Comparison of ENCODE assay signal across 1 cellular context in the genomic region with DNA sequence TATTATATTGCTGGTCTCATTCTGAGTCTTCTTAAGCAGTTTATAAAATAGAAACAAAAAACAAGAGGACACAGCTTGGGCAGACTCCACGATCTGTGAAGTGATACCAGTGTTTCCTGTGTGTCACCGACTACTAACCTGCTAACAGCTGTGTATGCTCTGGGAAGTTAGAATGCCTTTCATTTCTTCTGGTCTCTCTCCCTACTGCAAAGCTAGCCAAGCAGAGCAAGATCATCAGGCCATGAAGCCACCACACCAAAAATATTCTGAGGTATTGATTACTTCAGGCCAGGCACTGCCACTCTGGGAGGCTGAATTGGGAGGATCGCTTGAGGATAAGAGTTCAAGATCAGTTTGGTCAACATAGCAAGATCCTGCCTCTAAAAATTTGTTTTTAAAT.
TF ChIP-seq lines count a peak whose summit lies in the region.

No MANE protein-coding gene starts in this region.

TF ChIP-seq in GM12878, 131 proteins besides CTCF, POLR2A, EP300 and RAD21 (continued from another document and continues in another):
- TF ChIP-seq JUNB (IDR thresholded peaks at IDR 0.05) (peak; percentile 45), NKRF (conservative IDR thresholded peaks at IDR 0.05) (no peak), SREBF2 (IDR thresholded peaks at IDR 0.05; ENCODE audit: low read length) (no peak), FOXK2 (IDR thresholded peaks at IDR 0.05) (no peak), SP1 (IDR thresholded peaks at IDR 0.05; ENCODE audit: low read depth, low read length) (no peak), SUPT20H (IDR thresholded peaks at IDR 0.05; ENCODE audit: borderline replicate concordance, control insufficient read depth, low read depth, low read length) (no peak), NR2C1 (IDR thresholded peaks at IDR 0.05) (no peak), KAT2A (conservative IDR thresholded peaks at IDR 0.05; ENCODE audit: control insufficient read depth, low read depth, low read length) (no peak), CBFB (IDR thresholded peaks at IDR 0.05; ENCODE audit: low read depth) (peak; percentile 40; the same call in 1 of the 2 replicates), SREBF1 (IDR thresholded peaks at IDR 0.05; ENCODE audit: low read length) (no peak), CEBPB (IDR thresholded peaks at IDR 0.05; ENCODE audit: borderline replicate concordance in 1 of 2, low read depth in 2 of 2, low read length in 2 of 2) (no peak), MTA2 (IDR thresholded peaks at IDR 0.05; ENCODE audit: low read depth) (peak; percentile 25; the same call in 1 of the 2 replicates), BCL11A (IDR thresholded peaks at IDR 0.05; ENCODE audit: low read depth, low read length) (no peak), NFIC (IDR thresholded peaks at IDR 0.05; ENCODE audit: low read depth, low read length) (peak; percentile 71), ZNF274 (IDR thresholded peaks at IDR 0.05; ENCODE audit: insufficient read depth, insufficient read length) (no peak), IKZF1 (conservative IDR thresholded peaks at IDR 0.05) (peak; percentile 72), KDM1A (IDR thresholded peaks at IDR 0.05; ENCODE audit: borderline replicate concordance) (no peak), CREM (IDR thresholded peaks at IDR 0.05; ENCODE audit: low read depth) (no peak; the same call in 1 of the 2 replicates), EZH2 (IDR thresholded peaks at IDR 0.05; ENCODE audit: borderline replicate concordance, control insufficient read depth, low read depth, low read length) (no peak), CUX1 (IDR thresholded peaks at IDR 0.05; ENCODE audit: insufficient replicate concordance, low read depth, low read length) (peak; percentile 84), TCF3 (IDR thresholded peaks at IDR 0.05; ENCODE audit: borderline replicate concordance, insufficient read depth, low read depth, low read length) (peak; percentile 86), EED (IDR thresholded peaks at IDR 0.05; ENCODE audit: low read depth) (peak; percentile 90), ZBED1 (IDR thresholded peaks at IDR 0.05; ENCODE audit: borderline replicate concordance) (no peak), BHLHE40 (IDR thresholded peaks at IDR 0.05; ENCODE audit: borderline replicate concordance in 1 of 2, low read depth in 2 of 2, low read length in 1 of 2) (no peak), POU2F2 (IDR thresholded peaks at IDR 0.05; ENCODE audit: borderline replicate concordance, low read depth, low read length) (0 out of 3 replicates have a peak, but pooled peaks have one; percentile 27), DPF2 (IDR thresholded peaks at IDR 0.05) (no peak), RELA (IDR thresholded peaks at IDR 0.05; ENCODE audit: borderline replicate concordance, partially characterized antibody) (no peak), BMI1 (IDR thresholded peaks at IDR 0.05; ENCODE audit: borderline replicate concordance) (no peak), SIX5 (IDR thresholded peaks at IDR 0.05; ENCODE audit: low read depth, low read length, severe bottlenecking) (no peak), ZNF217 (IDR thresholded peaks at IDR 0.05) (no peak), CREB1 (IDR thresholded peaks at IDR 0.05; ENCODE audit: low read depth) (peak; percentile 10; the same call in 1 of the 2 replicates), RBBP5 (conservative IDR thresholded peaks at IDR 0.05) (no peak), RCOR1 (conservative IDR thresholded peaks at IDR 0.05; ENCODE audit: low read depth, low read length) (0 out of 2 replicates have a peak, but pooled peaks have one; percentile 38), SIN3A (IDR thresholded peaks at IDR 0.05; ENCODE audit: low read depth, low read length) (no peak)
- TF ChIP-seq, protein P1, sequence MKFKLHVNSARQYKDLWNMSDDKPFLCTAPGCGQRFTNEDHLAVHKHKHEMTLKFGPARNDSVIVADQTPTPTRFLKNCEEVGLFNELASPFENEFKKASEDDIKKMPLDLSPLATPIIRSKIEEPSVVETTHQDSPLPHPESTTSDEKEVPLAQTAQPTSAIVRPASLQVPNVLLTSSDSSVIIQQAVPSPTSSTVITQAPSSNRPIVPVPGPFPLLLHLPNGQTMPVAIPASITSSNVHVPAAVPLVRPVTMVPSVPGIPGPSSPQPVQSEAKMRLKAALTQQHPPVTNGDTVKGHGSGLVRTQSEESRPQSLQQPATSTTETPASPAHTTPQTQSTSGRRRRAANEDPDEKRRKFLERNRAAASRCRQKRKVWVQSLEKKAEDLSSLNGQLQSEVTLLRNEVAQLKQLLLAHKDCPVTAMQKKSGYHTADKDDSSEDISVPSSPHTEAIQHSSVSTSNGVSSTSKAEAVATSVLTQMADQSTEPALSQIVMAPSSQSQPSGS (IDR thresholded peaks at IDR 0.05; ENCODE audit: low read length) = peak; percentile 58; the same call in 1 of the 2 replicates
- TF ChIP-seq, protein P2, sequence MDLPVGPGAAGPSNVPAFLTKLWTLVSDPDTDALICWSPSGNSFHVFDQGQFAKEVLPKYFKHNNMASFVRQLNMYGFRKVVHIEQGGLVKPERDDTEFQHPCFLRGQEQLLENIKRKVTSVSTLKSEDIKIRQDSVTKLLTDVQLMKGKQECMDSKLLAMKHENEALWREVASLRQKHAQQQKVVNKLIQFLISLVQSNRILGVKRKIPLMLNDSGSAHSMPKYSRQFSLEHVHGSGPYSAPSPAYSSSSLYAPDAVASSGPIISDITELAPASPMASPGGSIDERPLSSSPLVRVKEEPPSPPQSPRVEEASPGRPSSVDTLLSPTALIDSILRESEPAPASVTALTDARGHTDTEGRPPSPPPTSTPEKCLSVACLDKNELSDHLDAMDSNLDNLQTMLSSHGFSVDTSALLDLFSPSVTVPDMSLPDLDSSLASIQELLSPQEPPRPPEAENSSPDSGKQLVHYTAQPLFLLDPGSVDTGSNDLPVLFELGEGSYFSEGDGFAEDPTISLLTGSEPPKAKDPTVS (IDR thresholded peaks at IDR 0.05; ENCODE audit: low read depth, low read length) = no peak
- TF ChIP-seq, protein P3, sequence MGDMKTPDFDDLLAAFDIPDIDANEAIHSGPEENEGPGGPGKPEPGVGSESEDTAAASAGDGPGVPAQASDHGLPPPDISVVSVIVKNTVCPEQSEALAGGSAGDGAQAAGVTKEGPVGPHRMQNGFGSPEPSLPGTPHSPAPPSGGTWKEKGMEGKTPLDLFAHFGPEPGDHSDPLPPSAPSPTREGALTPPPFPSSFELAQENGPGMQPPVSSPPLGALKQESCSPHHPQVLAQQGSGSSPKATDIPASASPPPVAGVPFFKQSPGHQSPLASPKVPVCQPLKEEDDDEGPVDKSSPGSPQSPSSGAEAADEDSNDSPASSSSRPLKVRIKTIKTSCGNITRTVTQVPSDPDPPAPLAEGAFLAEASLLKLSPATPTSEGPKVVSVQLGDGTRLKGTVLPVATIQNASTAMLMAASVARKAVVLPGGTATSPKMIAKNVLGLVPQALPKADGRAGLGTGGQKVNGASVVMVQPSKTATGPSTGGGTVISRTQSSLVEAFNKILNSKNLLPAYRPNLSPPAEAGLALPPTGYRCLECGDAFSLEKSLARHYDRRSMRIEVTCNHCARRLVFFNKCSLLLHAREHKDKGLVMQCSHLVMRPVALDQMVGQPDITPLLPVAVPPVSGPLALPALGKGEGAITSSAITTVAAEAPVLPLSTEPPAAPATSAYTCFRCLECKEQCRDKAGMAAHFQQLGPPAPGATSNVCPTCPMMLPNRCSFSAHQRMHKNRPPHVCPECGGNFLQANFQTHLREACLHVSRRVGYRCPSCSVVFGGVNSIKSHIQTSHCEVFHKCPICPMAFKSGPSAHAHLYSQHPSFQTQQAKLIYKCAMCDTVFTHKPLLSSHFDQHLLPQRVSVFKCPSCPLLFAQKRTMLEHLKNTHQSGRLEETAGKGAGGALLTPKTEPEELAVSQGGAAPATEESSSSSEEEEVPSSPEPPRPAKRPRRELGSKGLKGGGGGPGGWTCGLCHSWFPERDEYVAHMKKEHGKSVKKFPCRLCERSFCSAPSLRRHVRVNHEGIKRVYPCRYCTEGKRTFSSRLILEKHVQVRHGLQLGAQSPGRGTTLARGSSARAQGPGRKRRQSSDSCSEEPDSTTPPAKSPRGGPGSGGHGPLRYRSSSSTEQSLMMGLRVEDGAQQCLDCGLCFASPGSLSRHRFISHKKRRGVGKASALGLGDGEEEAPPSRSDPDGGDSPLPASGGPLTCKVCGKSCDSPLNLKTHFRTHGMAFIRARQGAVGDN (IDR thresholded peaks at IDR 0.05) = no peak
- TF ChIP-seq, protein P4, sequence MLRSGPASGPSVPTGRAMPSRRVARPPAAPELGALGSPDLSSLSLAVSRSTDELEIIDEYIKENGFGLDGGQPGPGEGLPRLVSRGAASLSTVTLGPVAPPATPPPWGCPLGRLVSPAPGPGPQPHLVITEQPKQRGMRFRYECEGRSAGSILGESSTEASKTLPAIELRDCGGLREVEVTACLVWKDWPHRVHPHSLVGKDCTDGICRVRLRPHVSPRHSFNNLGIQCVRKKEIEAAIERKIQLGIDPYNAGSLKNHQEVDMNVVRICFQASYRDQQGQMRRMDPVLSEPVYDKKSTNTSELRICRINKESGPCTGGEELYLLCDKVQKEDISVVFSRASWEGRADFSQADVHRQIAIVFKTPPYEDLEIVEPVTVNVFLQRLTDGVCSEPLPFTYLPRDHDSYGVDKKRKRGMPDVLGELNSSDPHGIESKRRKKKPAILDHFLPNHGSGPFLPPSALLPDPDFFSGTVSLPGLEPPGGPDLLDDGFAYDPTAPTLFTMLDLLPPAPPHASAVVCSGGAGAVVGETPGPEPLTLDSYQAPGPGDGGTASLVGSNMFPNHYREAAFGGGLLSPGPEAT (IDR thresholded peaks at IDR 0.05; ENCODE audit: low read depth) = 0 out of 2 replicates have a peak, but pooled peaks have one; percentile 48
- TF ChIP-seq, protein P5, sequence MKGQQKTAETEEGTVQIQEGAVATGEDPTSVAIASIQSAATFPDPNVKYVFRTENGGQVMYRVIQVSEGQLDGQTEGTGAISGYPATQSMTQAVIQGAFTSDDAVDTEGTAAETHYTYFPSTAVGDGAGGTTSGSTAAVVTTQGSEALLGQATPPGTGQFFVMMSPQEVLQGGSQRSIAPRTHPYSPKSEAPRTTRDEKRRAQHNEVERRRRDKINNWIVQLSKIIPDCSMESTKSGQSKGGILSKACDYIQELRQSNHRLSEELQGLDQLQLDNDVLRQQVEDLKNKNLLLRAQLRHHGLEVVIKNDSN (IDR thresholded peaks at IDR 0.05; ENCODE audit: borderline replicate concordance, extremely low read length, insufficient read depth, low read depth, low read length) = no peak
- TF ChIP-seq, protein P6, sequence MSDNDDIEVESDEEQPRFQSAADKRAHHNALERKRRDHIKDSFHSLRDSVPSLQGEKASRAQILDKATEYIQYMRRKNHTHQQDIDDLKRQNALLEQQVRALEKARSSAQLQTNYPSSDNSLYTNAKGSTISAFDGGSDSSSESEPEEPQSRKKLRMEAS (IDR thresholded peaks at IDR 0.05; ENCODE audit: low read depth, low read length) = no peak
- TF ChIP-seq, protein P7, sequence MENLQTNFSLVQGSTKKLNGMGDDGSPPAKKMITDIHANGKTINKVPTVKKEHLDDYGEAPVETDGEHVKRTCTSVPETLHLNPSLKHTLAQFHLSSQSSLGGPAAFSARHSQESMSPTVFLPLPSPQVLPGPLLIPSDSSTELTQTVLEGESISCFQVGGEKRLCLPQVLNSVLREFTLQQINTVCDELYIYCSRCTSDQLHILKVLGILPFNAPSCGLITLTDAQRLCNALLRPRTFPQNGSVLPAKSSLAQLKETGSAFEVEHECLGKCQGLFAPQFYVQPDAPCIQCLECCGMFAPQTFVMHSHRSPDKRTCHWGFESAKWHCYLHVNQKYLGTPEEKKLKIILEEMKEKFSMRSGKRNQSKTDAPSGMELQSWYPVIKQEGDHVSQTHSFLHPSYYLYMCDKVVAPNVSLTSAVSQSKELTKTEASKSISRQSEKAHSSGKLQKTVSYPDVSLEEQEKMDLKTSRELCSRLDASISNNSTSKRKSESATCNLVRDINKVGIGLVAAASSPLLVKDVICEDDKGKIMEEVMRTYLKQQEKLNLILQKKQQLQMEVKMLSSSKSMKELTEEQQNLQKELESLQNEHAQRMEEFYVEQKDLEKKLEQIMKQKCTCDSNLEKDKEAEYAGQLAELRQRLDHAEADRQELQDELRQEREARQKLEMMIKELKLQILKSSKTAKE (IDR thresholded peaks at IDR 0.05; ENCODE audit: low read depth, poor library complexity, severe bottlenecking) = peak; percentile 44
